In the genomic region with DNA sequence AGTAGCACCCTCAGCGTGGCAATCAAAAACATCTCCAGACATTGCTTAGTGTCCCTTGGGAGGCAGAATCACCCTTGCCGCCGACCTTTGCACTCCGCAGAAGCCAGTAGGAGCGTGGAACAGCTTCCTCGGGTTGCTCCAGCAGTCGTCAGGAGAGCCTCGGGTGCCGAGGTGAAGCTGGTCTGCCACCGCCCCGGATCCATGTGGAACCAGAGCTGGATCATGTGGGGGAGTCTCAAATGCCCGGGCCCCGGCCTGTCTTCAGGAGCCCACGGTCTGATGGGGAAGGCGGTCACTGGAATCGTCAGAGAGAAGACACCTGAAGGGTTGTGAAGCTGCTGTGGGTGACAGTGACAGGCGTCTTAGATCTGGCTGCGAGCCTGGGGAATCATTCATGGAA, we compare ENCODE assay signal across 23 cellular contexts. TPM values are rescaled to one million over a fixed set of nuclear protein-coding genes. Genes with fewer than 3 reads are reported as not detected.
DNase-seq lines count a peak whose midpoint lies in the region; ATAC-seq and TF ChIP-seq lines count a peak whose summit lies in the region.
"Had no signal": no experiment of that assay in that cellular context is flagged by ENCODE, and none has a peak within 500 bp of the region (broad histone marks: within the 10 kb centered on the region; RNA-seq: fewer than 3 reads in every experiment).

No MANE protein-coding gene starts in this region.

- no peak overlapping the region for H2AFZ ChIP-seq in hepatocyte
- H2AFZ ChIP-seq in neural progenitor cell (replicated peaks), result no peak overlapping the region
- H2AFZ ChIP-seq: GM23248, PC-9 had no signal

- H3K27ac ChIP-seq in VCaP (peak overlapping the region; percentile 74; the same call in 1 of the 2 replicates), hepatocyte (peak overlapping the region; percentile 20), neural progenitor cell (no peak overlapping the region), breast epithelium (no peak overlapping the region)
- H3K27ac ChIP-seq: GM23248, KMS-11, SJSA1 had no signal

- WGBS in hepatocyte (ENCODE audit: low lambda C conversion rate, missing lambda C conversion rate), result 95% methylated on average over 18 of the region's 18 CpGs

- H3K79me2 ChIP-seq in hepatocyte (no peaks in the 10 kb centered on the region), neural progenitor cell (ENCODE audit: low read depth) (no peaks in the 10 kb centered on the region)

- H3K27me3 Mint-ChIP-seq in neural progenitor cell (ENCODE audit: insufficient read depth, low read depth), result peaks cover 4% of the 10 kb centered on the region
- H3K27me3 Mint-ChIP-seq: CD4-positive, alpha-beta memory T cell; IgD-negative memory B cell had no signal

- H3F3A ChIP-seq in neural progenitor cell (ENCODE audit: low read depth), result peaks cover 14% of the 10 kb centered on the region

- no peak overlapping the region for H3K9ac ChIP-seq in neural progenitor cell
- H3K9ac ChIP-seq: GM23248, KMS-11 had no signal

- H3K9me2 ChIP-seq in hepatocyte (replicated peaks; ENCODE audit: insufficient read depth), result no peaks in the 10 kb centered on the region

- TF ChIP-seq CTCF in VCaP (conservative IDR thresholded peaks at IDR 0.05) (no peak), hepatocyte (IDR thresholded peaks at IDR 0.05; ENCODE audit: poor library complexity) (no peak), neural progenitor cell (IDR thresholded peaks at IDR 0.05) (no peak), breast epithelium (IDR thresholded peaks at IDR 0.05) (no peak), omental fat pad (IDR thresholded peaks at IDR 0.05) (no peak)

- no peak overlapping the region for H3K4me2 ChIP-seq in hepatocyte
- H3K4me2 ChIP-seq in neural progenitor cell, result no peak overlapping the region
- H3K4me2 ChIP-seq: KMS-11 had no signal

- peak overlapping the region; percentile 78 for H3K27ac Mint-ChIP-seq in neural progenitor cell
- H3K27ac Mint-ChIP-seq: CD4-positive, alpha-beta memory T cell; IgD-negative memory B cell had no signal

- ATAC-seq in omental fat pad (ENCODE audit: low FRiP score), result no peak

- H3K4me3 ChIP-seq in hepatocyte (no peak overlapping the region), neural progenitor cell (no peak overlapping the region), breast epithelium (no peak overlapping the region)
- H3K4me3 ChIP-seq: GM23248, PC-9, SJSA1 had no signal

- peaks cover 18% of the 10 kb centered on the region for H3K36me3 Mint-ChIP-seq in neural progenitor cell

- TF ChIP-seq POLR2A in breast epithelium (IDR thresholded peaks at IDR 0.05), result no peak

- H4K20me1 ChIP-seq in hepatocyte (ENCODE audit: insufficient read depth, poor library complexity, severe bottlenecking) (no peaks in the 10 kb centered on the region), neural progenitor cell (ENCODE audit: low read depth) (no peaks in the 10 kb centered on the region)

- H3K4me1 Mint-ChIP-seq in neural progenitor cell, result peaks cover 34% of the 10 kb centered on the region
- H3K4me1 Mint-ChIP-seq: CD4-positive, alpha-beta memory T cell; IgD-negative memory B cell had no signal

- no peaks in the 10 kb centered on the region for H3K9me3 Mint-ChIP-seq in neural progenitor cell
- H3K9me3 Mint-ChIP-seq: CD4-positive, alpha-beta memory T cell; IgD-negative memory B cell had no signal

- H3K4me1 ChIP-seq in hepatocyte (ENCODE audit: insufficient read depth) (peaks cover 3% of the 10 kb centered on the region), neural progenitor cell (peaks cover 26% of the 10 kb centered on the region), breast epithelium (no peaks in the 10 kb centered on the region)
- H3K4me1 ChIP-seq: SJSA1 had no signal

- H3K36me3 ChIP-seq in hepatocyte (replicated peaks; ENCODE audit: insufficient read depth, low read depth) (no peaks in the 10 kb centered on the region), neural progenitor cell (no peaks in the 10 kb centered on the region), breast epithelium (no peaks in the 10 kb centered on the region)

- H3K27me3 ChIP-seq in hepatocyte (no peaks in the 10 kb centered on the region), neural progenitor cell (no peaks in the 10 kb centered on the region), breast epithelium (no peaks in the 10 kb centered on the region)
- H3K27me3 ChIP-seq: SJSA1 had no signal

- intact Hi-C loops in breast epithelium (cut with DNase I; ENCODE audit: low total_unique reads), result no loop called here

- no peak overlapping the region for H3K4me3 Mint-ChIP-seq in neural progenitor cell
- H3K4me3 Mint-ChIP-seq: CD4-positive, alpha-beta memory T cell; IgD-negative memory B cell had no signal

- H3K9me3 ChIP-seq in hepatocyte (ENCODE audit: low read depth), result no peaks in the 10 kb centered on the region
- no peaks in the 10 kb centered on the region for H3K9me3 ChIP-seq in neural progenitor cell (ENCODE audit: low read depth)
- no peaks in the 10 kb centered on the region for H3K9me3 ChIP-seq in breast epithelium
- H3K9me3 ChIP-seq: SJSA1 had no signal

- DNase-seq in hepatocyte (ENCODE audit: low spot score), result no peak
- DNase-seq in neural progenitor cell (ENCODE audit: low spot score), result no peak
- DNase-seq in SK-N-DZ (ENCODE audit: low spot score), result no peak
- no peak for DNase-seq in activated CD4-positive, CD25-positive, alpha-beta regulatory T cell treated with anti-CD3 and anti-CD28 coated beads, Interleukin-2, amount 50 U/mL, for 72 hours
- no peak for DNase-seq in breast epithelium (ENCODE audit: low spot score in 2 of 2)
- DNase-seq in omental fat pad (ENCODE audit: low spot score), result no peak
- DNase-seq: C1 segment of cervical spinal cord; CD4-positive, alpha-beta memory T cell; COR-L47; GM23248; H7; MM.1S; NCI-H2029; NCI-H446 treated with DMSO at 0.1 percent for 48 hours; NCI-H526; NCI-H82; NK-92 treated with Interleukin-12 subunit alpha and Interleukin-12 subunit beta, amount 100 ng/mL, for 24 hours; PC-9; Right ventricle myocardium superior had no signal

RNA-seq across cellular contexts. Expression of gene MVK, which starts 14.3 kb away (rescaled TPM):
- total RNA-seq in hepatocyte (32.8 and 34.3 TPM in 2 replicates), neural progenitor cell (ENCODE audit: low replicate concordance) (8.3 and 20.1 TPM in 2 replicates), breast epithelium (10 to 100 TPM in 2 of 3 donors, 1 to 10 TPM in 1; 8.8 to 18.4 (median 17.6) TPM), omental fat pad (10 to 100 TPM in 2 of 4 donors, 1 to 10 TPM in 2; 7.1 to 12.0 (median 9.9) TPM)
- polyA plus RNA-seq in hepatocyte, result 16.0 and 18.3 TPM in 2 replicates
- polyA plus RNA-seq in SK-N-DZ (2014; cell fraction: cytosol; rRNA removed), result 35.7 and 38.1 TPM in 2 replicates
- 55.4 and 61.2 TPM in 2 replicates for polyA plus RNA-seq in SK-N-DZ (2014; cell fraction: nucleus; rRNA removed)

RNA-seq across cellular contexts. Expression of gene MMAB, which starts 14.6 kb away (rescaled TPM):
- total RNA-seq in hepatocyte (46.6 and 66.6 TPM in 2 replicates), neural progenitor cell (ENCODE audit: low replicate concordance) (24.7 and 34.5 TPM in 2 replicates), breast epithelium (10 to 100 TPM; 23.9 to 29.1 (median 28.6) TPM), omental fat pad (10 to 100 TPM; 20.2 to 38.0 (median 29.1) TPM)
- polyA plus RNA-seq in hepatocyte, result 80.6 and 80.8 TPM in 2 replicates
- polyA plus RNA-seq in SK-N-DZ (2014; cell fraction: cytosol; rRNA removed), result 64.6 and 81.1 TPM in 2 replicates
- 66.7 and 82.8 TPM in 2 replicates for polyA plus RNA-seq in SK-N-DZ (2014; cell fraction: nucleus; rRNA removed)

Comparison
In these comparisons a context has a peak if more than half of its experiments do, and no peak if none do; other contexts are left out.
1. H3K27ac ChIP-seq: peak in VCaP (single experiment) and hepatocyte (single experiment); none in neural progenitor cell (single experiment) and breast epithelium (0 of 2).